ENCODE assay signal across 18 cellular contexts in the genomic region with DNA sequence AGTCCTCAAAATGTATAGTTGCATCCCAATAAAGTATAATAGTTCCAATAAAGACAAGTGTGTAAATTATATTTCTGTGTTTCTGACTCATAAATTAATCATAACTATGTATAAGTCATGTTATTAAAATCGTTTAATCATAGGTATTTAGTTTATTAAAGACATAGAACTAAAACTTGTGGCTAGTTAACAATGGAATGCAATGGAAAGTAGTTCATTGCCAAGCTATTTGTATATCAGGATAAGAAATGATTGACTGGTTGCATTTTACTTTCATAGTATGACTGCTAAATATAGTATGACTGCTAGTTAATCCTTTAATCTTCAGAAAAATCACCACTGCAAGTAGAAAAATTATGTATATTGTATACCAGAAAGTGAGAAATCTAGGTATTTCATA. TPM values are rescaled to one million over a fixed set of nuclear protein-coding genes. Genes with fewer than 3 reads are reported as not detected.
DNase-seq lines count a peak whose midpoint lies in the region; ATAC-seq and TF ChIP-seq lines count a peak whose summit lies in the region.
"Had no signal": no experiment of that assay in that cellular context is flagged by ENCODE, and none has a peak within 500 bp of the region (broad histone marks: within the 10 kb centered on the region; RNA-seq: fewer than 3 reads in every experiment).

No MANE protein-coding gene starts in this region.

- peaks cover 27% of the 10 kb centered on the region for H3K36me3 Mint-ChIP-seq in HFFc6 (ENCODE audit: low read depth)

- H3K4me3 ChIP-seq in mammary epithelial cell (replicated peaks in 1 of 3; ENCODE audit: insufficient read depth in 1 of 3, low read depth in 2 of 3, low read length in 3 of 3) (peak overlapping the region in 2 of 3 experiments; percentile 10 to 26), osteoblast (ENCODE audit: insufficient read depth, low read length) (no peak overlapping the region)
- H3K4me3 ChIP-seq: A549, GM23338 had no signal

- H3K9me3 ChIP-seq in mammary epithelial cell (replicated peaks; ENCODE audit: insufficient read depth, low read length) (no peaks in the 10 kb centered on the region), osteoblast (ENCODE audit: low read depth, low read length) (no peaks in the 10 kb centered on the region)
- H3K9me3 ChIP-seq: A549 had no signal

- TF ChIP-seq CTCF in HFFc6 (IDR thresholded peaks at IDR 0.05), result no peak
- TF ChIP-seq CTCF in mammary epithelial cell (conservative IDR thresholded peaks at IDR 0.05 in 1 of 2, IDR thresholded peaks at IDR 0.05 in 1 of 2; ENCODE audit: extremely low read depth in 1 of 2, insufficient read depth in 1 of 2, low read depth in 1 of 2, low read length in 2 of 2), result no peak
- TF ChIP-seq CTCF in osteoblast (IDR thresholded peaks at IDR 0.05; ENCODE audit: extremely low read depth, low read depth, low read length), result no peak
- TF ChIP-seq CTCF in omental fat pad (IDR thresholded peaks at IDR 0.05), result no peak

- peaks cover 30% of the 10 kb centered on the region for H3K4me1 Mint-ChIP-seq in HFFc6 (ENCODE audit: low read depth)
- H3K4me1 Mint-ChIP-seq: B cell, GM23338 had no signal

- H3K27me3 ChIP-seq in mammary epithelial cell (ENCODE audit: insufficient read depth, low read length) (no peaks in the 10 kb centered on the region), osteoblast (ENCODE audit: insufficient read depth, low read length) (no peaks in the 10 kb centered on the region)

- ATAC-seq in Right ventricle myocardium superior (ENCODE audit: poor library complexity) (peak; percentile 77), left cardiac atrium (no peak), GM19455 (IDR thresholded peaks at IDR 0.05; ENCODE audit: unreplicated experiment) (no peak), omental fat pad (ENCODE audit: low FRiP score) (no peak)
- ATAC-seq: A549, GM23338 had no signal

- peak overlapping the region; percentile 26; the same call in 1 of the 2 replicates for H3K4me3 Mint-ChIP-seq in HFFc6
- H3K4me3 Mint-ChIP-seq: B cell; CD4-positive, alpha-beta T cell; GM23338 had no signal

- no peaks in the 10 kb centered on the region for H3K9me3 Mint-ChIP-seq in HFFc6
- H3K9me3 Mint-ChIP-seq: CD4-positive, alpha-beta T cell had no signal

- DNase-seq in Right ventricle myocardium superior (no peak), left cardiac atrium (no peak), HFFc6 (no peak), mammary epithelial cell (no peak), osteoblast (ENCODE audit: insufficient read length, low spot score, missing footprints) (no peak), SKM-1 treated with dmso at 0.1 percent for 144 hours (lab: John Stamatoyannopoulos, UW; ENCODE audit: unreplicated experiment) (no peak), omental fat pad (ENCODE audit: low spot score) (no peak)
- DNase-seq: Calu3; CD4-positive, alpha-beta T cell; DMS79; GDM1; KBM-7; NCI-H1048; NCI-H2107 had no signal

- H3K4me1 ChIP-seq in mammary epithelial cell (ENCODE audit: insufficient read depth, low read length) (peaks cover 26% of the 10 kb centered on the region), osteoblast (ENCODE audit: insufficient read depth, low read length) (peaks cover 14% of the 10 kb centered on the region)

- intact Hi-C loops in Right ventricle myocardium superior (cut with DNase I), result no loop called here
- intact Hi-C loops in left cardiac atrium (cut with DNase I), result no loop called here
- intact Hi-C loops in mammary epithelial cell (cut with micrococcal nuclease), result loop anchor here (2.0 to 5.0 kb wide), 3 partner anchors 17 to 64 kb away; a partner anchor contains a TSS

- H3K79me2 ChIP-seq in mammary epithelial cell (ENCODE audit: insufficient read depth, low read length) (peaks cover 31% of the 10 kb centered on the region), osteoblast (ENCODE audit: insufficient read depth, low read length) (peaks cover 38% of the 10 kb centered on the region)

- in situ Hi-C loops in mammary epithelial cell (cut with MboI; ENCODE audit: low sequenced_read_pairs in 2 of 2), result loop anchor here in 1 of 2 donors (25.0 kb wide), 1 partner anchor 119 kb away; no protein-coding TSS in a partner anchor

- BruUV-seq in mammary epithelial cell (replicated peaks; lab: Mats Ljungman, UMichigan), result no TSS peak

- H2AFZ ChIP-seq in mammary epithelial cell (ENCODE audit: low read depth, low read length) (no peak overlapping the region), osteoblast (ENCODE audit: low read length) (no peak overlapping the region)
- H2AFZ ChIP-seq: GM23338 had no signal

- 0% methylated on average over 1 of the region's 1 CpG for WGBS in mammary epithelial cell (ENCODE audit: low coverage, missing lambda C conversion rate)

- H3K27ac ChIP-seq in mammary epithelial cell (ENCODE audit: insufficient read depth, low read depth, low read length), result peak overlapping the region; percentile 96
- H3K27ac ChIP-seq in osteoblast (ENCODE audit: low read depth, low read length), result peak overlapping the region; percentile 38
- H3K27ac ChIP-seq: A549 had no signal

- CTCF ChIA-PET in mammary epithelial cell (lab: Charles Lee; ENCODE audit: low non-redundant PET), result no interaction called here

- H3K4me2 ChIP-seq in mammary epithelial cell (ENCODE audit: insufficient read depth, low read depth, low read length) (peak overlapping the region; percentile 89), osteoblast (ENCODE audit: insufficient read depth, low read length) (no peak overlapping the region)
- H3K4me2 ChIP-seq: A549, GM23338 had no signal

- peaks cover 3% of the 10 kb centered on the region; the same call in 1 of the 2 replicates for H3K27me3 Mint-ChIP-seq in HFFc6 (ENCODE audit: insufficient read depth)
- H3K27me3 Mint-ChIP-seq: B cell; CD4-positive, alpha-beta T cell had no signal

- H4K20me1 ChIP-seq in mammary epithelial cell (ENCODE audit: insufficient read depth, low read length), result no peaks in the 10 kb centered on the region
- no peaks in the 10 kb centered on the region for H4K20me1 ChIP-seq in osteoblast (ENCODE audit: insufficient read depth, low read length)

- H3K36me3 ChIP-seq in mammary epithelial cell (ENCODE audit: insufficient read depth, low read length) (peaks cover 14% of the 10 kb centered on the region), osteoblast (ENCODE audit: insufficient read depth, low read length) (peaks cover 34% of the 10 kb centered on the region)

- H3K27ac Mint-ChIP-seq in HFFc6, result peak overlapping the region; percentile 16; the same call in 1 of the 2 replicates
- H3K27ac Mint-ChIP-seq: B cell, GM23338 had no signal

- dilution Hi-C loops in mammary epithelial cell (cut with HindIII; ENCODE audit: low sequenced_read_pairs), result loop anchor here (5.0 kb wide), 1 partner anchor 34 kb away; no protein-coding TSS in a partner anchor

- no peak overlapping the region for H3K9ac ChIP-seq in mammary epithelial cell (ENCODE audit: insufficient read depth, low read length)

RNA-seq across cellular contexts. Expression of a gene that starts 16.9 kb away (rescaled TPM):
- total RNA-seq in Right ventricle myocardium superior (12.9 TPM), left cardiac atrium (10 to 100 TPM; 11.7 to 18.6 TPM), mammary epithelial cell (10 to 100 TPM; 35.7 to 39.0 TPM), osteoblast (33.3 and 35.5 TPM in 2 replicates), omental fat pad (10 to 100 TPM; 23.3 to 34.7 (median 29.8) TPM)
- total RNA-seq in HFFc6 (2021; fragmentation: NEBNext Ultra II Directional; extraction: Animal tissue kit (Norgen Biotek cat#: 25700)), result 10 to 100 TPM; 17.5 to 22.2 (median 20.7) TPM
- 17.0 TPM for polyA plus RNA-seq in mammary epithelial cell
- 20.1 TPM for polyA minus RNA-seq in mammary epithelial cell
